1 cellular context compared by ENCODE assay signal in genomic region chr19:57559404-57560025, GRCh38.
TF ChIP-seq lines count a peak whose summit lies in the region.

ZNF550 (minus strand) TSS chr19:57559863; CDS start chr19:57559682, 181 bp downstream.

TF ChIP-seq in HepG2, 621 proteins besides CTCF, POLR2A, EP300 and RAD21 (continued from another document and continues in another):
- TF ChIP-seq ZNF574 (CRISPR knock-in tag; IDR thresholded peaks at IDR 0.05) (peak; percentile 82), MXI1 (IDR thresholded peaks at IDR 0.05; ENCODE audit: borderline replicate concordance, low read depth, low read length) (peak; percentile 75; the same call in 2 of the 3 replicates), IRF2 (CRISPR knock-in tag; IDR thresholded peaks at IDR 0.05) (peak; percentile 88; the same call in 1 of the 2 replicates), ZXDC (CRISPR knock-in tag; IDR thresholded peaks at IDR 0.05) (0 out of 2 replicates have a peak, but pooled peaks have one; percentile 30), ZNF343 (CRISPR knock-in tag; IDR thresholded peaks at IDR 0.05) (0 out of 2 replicates have a peak, but pooled peaks have one; percentile 55), ZNF44 (CRISPR knock-in tag; IDR thresholded peaks at IDR 0.05) (0 out of 2 replicates have a peak, but pooled peaks have one; percentile 48), MED13 (CRISPR knock-in tag; IDR thresholded peaks at IDR 0.05) (no peak), ATF6 (CRISPR knock-in tag; conservative IDR thresholded peaks at IDR 0.05) (no peak), KDM2A (CRISPR knock-in tag; IDR thresholded peaks at IDR 0.05; ENCODE audit: borderline replicate concordance, low read depth) (peak; percentile 87), RBM39 (IDR thresholded peaks at IDR 0.05; ENCODE audit: low read depth, low read length, poor library complexity, severe bottlenecking) (peak; percentile 76), MXD4 (CRISPR knock-in tag; IDR thresholded peaks at IDR 0.05) (peak; percentile 68), ZNF646 (CRISPR knock-in tag; IDR thresholded peaks at IDR 0.05) (no peak), TBX2 (CRISPR knock-in tag; IDR thresholded peaks at IDR 0.05; ENCODE audit: borderline replicate concordance) (peak; percentile 66), GFI1 (CRISPR knock-in tag; IDR thresholded peaks at IDR 0.05; ENCODE audit: borderline replicate concordance) (0 out of 2 replicates have a peak, but pooled peaks have one; percentile 15), MXD1 (CRISPR knock-in tag; IDR thresholded peaks at IDR 0.05) (0 out of 2 replicates have a peak, but pooled peaks have one; percentile 28), ZNF101 (CRISPR knock-in tag; IDR thresholded peaks at IDR 0.05; ENCODE audit: borderline replicate concordance, low read depth) (no peak), CREM (IDR thresholded peaks at IDR 0.05) (peak; percentile 95), CREM (CRISPR knock-in tag; IDR thresholded peaks at IDR 0.05) (no peak), SP5 (CRISPR knock-in tag; IDR thresholded peaks at IDR 0.05; ENCODE audit: borderline replicate concordance, low read depth) (peak; percentile 74; the same call in 1 of the 2 replicates), AHDC1 (CRISPR knock-in tag; IDR thresholded peaks at IDR 0.05; ENCODE audit: borderline replicate concordance) (no peak), ZSCAN25 (CRISPR knock-in tag; IDR thresholded peaks at IDR 0.05) (peak; percentile 54; the same call in 1 of the 2 replicates)
